ENCODE assay signal across 12 cellular contexts in genomic region chr11:108967571-108967970, GRCh38.
DNase-seq lines count a peak whose midpoint lies in the region; ATAC-seq, FAIRE-seq and TF ChIP-seq lines count a peak whose summit lies in the region.
"Had no signal": no experiment of that assay in that cellular context is flagged by ENCODE, and none has a peak within 500 bp of the region (broad histone marks: within the 10 kb centered on the region; RNA-seq: fewer than 3 reads in every experiment).

No MANE protein-coding gene starts in this region.

- no peaks in the 10 kb centered on the region for H3K4me1 Mint-ChIP-seq in activated naive CD4-positive, alpha-beta T cell treated with anti-CD3 and anti-CD28 coated beads for 36 hours (ENCODE audit: low read depth)
- H3K4me1 Mint-ChIP-seq: activated naive CD8-positive, alpha-beta T cell treated with anti-CD3 and anti-CD28 coated beads, Interleukin-2, amount 10 ng/mL, durations not matched to agents 7 days and 5 days had no signal

- no peak overlapping the region for H3K27ac ChIP-seq in lower lobe of right lung

- H3K9me3 Mint-ChIP-seq in activated naive CD4-positive, alpha-beta T cell treated with anti-CD3 and anti-CD28 coated beads for 36 hours = no peaks in the 10 kb centered on the region
- H3K9me3 Mint-ChIP-seq: activated naive CD8-positive, alpha-beta T cell treated with anti-CD3 and anti-CD28 coated beads, Interleukin-2, amount 10 ng/mL, durations not matched to agents 7 days and 5 days; T-helper 2 cell treated with Interferon-gamma antibody and Interleukin-4, amounts not matched to agents 5 μg/mL and 100 μg/mL, for 36 hours had no signal

- no peak for TF ChIP-seq POLR2A in lower leg skin (IDR thresholded peaks at IDR 0.05)

- H3K27ac Mint-ChIP-seq in activated naive CD4-positive, alpha-beta T cell treated with anti-CD3 and anti-CD28 coated beads for 36 hours = no peak overlapping the region
- H3K27ac Mint-ChIP-seq: activated naive CD8-positive, alpha-beta T cell treated with anti-CD3 and anti-CD28 coated beads, Interleukin-2, amount 10 ng/mL, durations not matched to agents 7 days and 5 days; T-helper 2 cell treated with Interferon-gamma antibody and Interleukin-4, amounts not matched to agents 5 μg/mL and 100 μg/mL, for 36 hours had no signal

- CTCF ChIA-PET in activated naive CD4-positive, alpha-beta T cell treated with anti-CD3 and anti-CD28 coated beads for 36 hours (lab: Charles Lee) = interaction anchor here (0.5 kb wide), 1 partner anchor 655 kb away, joined by 3 read pairs; no protein-coding TSS in a partner anchor

- H3K36me3 Mint-ChIP-seq in activated naive CD4-positive, alpha-beta T cell treated with anti-CD3 and anti-CD28 coated beads for 36 hours (ENCODE audit: low read depth) = no peaks in the 10 kb centered on the region
- H3K36me3 Mint-ChIP-seq: activated naive CD8-positive, alpha-beta T cell treated with anti-CD3 and anti-CD28 coated beads, Interleukin-2, amount 10 ng/mL, durations not matched to agents 7 days and 5 days had no signal

- H3K4me3 Mint-ChIP-seq in activated naive CD4-positive, alpha-beta T cell treated with anti-CD3 and anti-CD28 coated beads for 36 hours = no peak overlapping the region
- H3K4me3 Mint-ChIP-seq: activated naive CD8-positive, alpha-beta T cell treated with anti-CD3 and anti-CD28 coated beads, Interleukin-2, amount 10 ng/mL, durations not matched to agents 7 days and 5 days; T-helper 2 cell treated with Interferon-gamma antibody and Interleukin-4, amounts not matched to agents 5 μg/mL and 100 μg/mL, for 36 hours had no signal

- H3K9me3 ChIP-seq in lower lobe of right lung = no peaks in the 10 kb centered on the region

- no peaks in the 10 kb centered on the region for H3K27me3 ChIP-seq in lower lobe of right lung (ENCODE audit: low read depth)

- H3K36me3 ChIP-seq in lower lobe of right lung = no peaks in the 10 kb centered on the region

- DNase-seq in D721Med (ENCODE audit: insufficient read length, low spot score) (peak; percentile 20), NCI-H446 (lab: John Stamatoyannopoulos, UW) (peak; percentile 58 to 75), fibroblast of the aortic adventitia (ENCODE audit: low read depth) (peak; percentile 87), posterior cingulate gyrus (peak in 9 of 10 donors; percentile 20 to 92 (median 48)), HK-2 (ENCODE audit: unreplicated experiment) (no peak), lower lobe of right lung (no peak), lower leg skin (ENCODE audit: low spot score in 2 of 2) (no peak)
- no peak for DNase-seq in activated naive CD4-positive, alpha-beta T cell treated with anti-CD3 and anti-CD28 coated beads for 36 hours
- DNase-seq: activated naive CD8-positive, alpha-beta T cell treated with anti-CD3 and anti-CD28 coated beads, Interleukin-2, amount 10 ng/mL, durations not matched to agents 7 days and 5 days; effector memory CD4-positive, alpha-beta T cell; NCI-H146 had no signal

- H3K4me3 ChIP-seq in fibroblast of the aortic adventitia (ENCODE audit: low read depth, low read length) = no peak overlapping the region
- no peak overlapping the region for H3K4me3 ChIP-seq in lower lobe of right lung
- H3K4me3 ChIP-seq in lower leg skin (ENCODE audit: low read depth, poor library complexity, severe bottlenecking) = no peak overlapping the region

- no peaks in the 10 kb centered on the region for H3K27me3 Mint-ChIP-seq in activated naive CD4-positive, alpha-beta T cell treated with anti-CD3 and anti-CD28 coated beads for 36 hours (ENCODE audit: low read depth)

- intact Hi-C loops in posterior cingulate gyrus (cut with DNase I) (no loop called here), lower lobe of right lung (cut with DNase I) (no loop called here), lower leg skin (cut with DNase I; ENCODE audit: low total_unique reads) (no loop called here)
- intact Hi-C loops in activated naive CD4-positive, alpha-beta T cell treated with anti-CD3 and anti-CD28 coated beads for 36 hours (cut with micrococcal nuclease) = no loop called here

- no peak for ATAC-seq in lower lobe of right lung

- no peak for TF ChIP-seq CTCF in D721Med (IDR thresholded peaks at IDR 0.05; ENCODE audit: insufficient read depth, missing control alignments)
- no peak for TF ChIP-seq CTCF in fibroblast of the aortic adventitia (IDR thresholded peaks at IDR 0.05; ENCODE audit: insufficient read depth, low read length)
- TF ChIP-seq CTCF in lower lobe of right lung (IDR thresholded peaks at IDR 0.05) = no peak
- TF ChIP-seq CTCF in lower leg skin (IDR thresholded peaks at IDR 0.05) = no peak

- no peaks in the 10 kb centered on the region for H3K4me1 ChIP-seq in lower lobe of right lung

- FAIRE-seq in D721Med (lab: Jason Lieb, UNC) = no peak

- WGBS in lower leg skin, 2 donors = 31 to 35% methylated on average over 7 of the region's 7 CpGs

Comparison
In these comparisons a context has a peak if more than half of its experiments do, and no peak if none do; other contexts are left out.
1. DNase-seq: peak in D721Med (single experiment), NCI-H446 (2 of 2), fibroblast of the aortic adventitia (single experiment) and posterior cingulate gyrus (9 of 10); none in HK-2 (single experiment), lower lobe of right lung (single experiment), lower leg skin (0 of 2) and activated naive CD4-positive, alpha-beta T cell treated with anti-CD3 and anti-CD28 coated beads for 36 hours (single experiment).